ENCODE assay signal across 29 cellular contexts in the genomic region with DNA sequence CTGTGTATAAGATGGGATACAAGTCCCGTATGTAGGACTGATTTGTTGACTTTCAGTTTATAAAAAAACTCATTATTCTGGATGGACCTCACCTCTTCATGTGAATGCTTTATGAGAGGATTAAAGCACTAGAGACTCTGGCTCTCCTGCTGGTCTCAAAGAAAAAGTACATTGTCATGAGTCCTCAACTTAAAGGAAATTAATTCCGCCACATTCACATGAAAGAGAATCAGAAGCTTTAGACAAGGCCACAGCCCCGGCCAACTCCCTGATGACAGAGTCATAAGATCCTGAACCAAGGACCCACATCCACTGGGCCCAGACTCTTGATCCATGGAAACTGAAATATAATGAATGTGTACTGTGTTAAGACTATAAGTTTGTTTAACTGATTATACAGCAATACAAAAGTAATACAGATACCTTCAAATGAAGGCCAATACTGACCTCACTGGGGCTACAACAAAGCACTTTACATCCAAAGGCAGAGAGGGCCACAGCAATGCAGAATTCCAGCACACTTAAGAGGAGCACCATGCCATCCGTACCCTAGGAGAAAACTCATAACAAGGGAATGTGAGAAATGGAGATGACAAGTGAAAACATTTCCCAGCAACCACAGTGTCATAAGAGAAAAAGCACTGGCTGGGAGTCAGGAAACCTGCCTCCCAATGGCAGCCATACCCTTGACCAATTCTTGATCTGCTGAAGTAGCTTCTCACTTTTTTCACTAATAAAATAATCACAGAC. TPM values are rescaled to one million over a fixed set of nuclear protein-coding genes. Genes with fewer than 3 reads are reported as not detected.
"Had no signal": no experiment of that assay in that cellular context is flagged by ENCODE, and none has a peak within 500 bp of the region (broad histone marks: within the 10 kb centered on the region; RNA-seq: fewer than 3 reads in every experiment).

No MANE protein-coding gene starts in this region.

- H3K9ac ChIP-seq: parathyroid adenoma had no signal

- H3K4me1 Mint-ChIP-seq: activated naive CD8-positive, alpha-beta T cell treated with anti-CD3 and anti-CD28 coated beads, Interleukin-2, amount 10 ng/mL, durations not matched to agents 7 days and 5 days; nephron; stimulated activated effector memory CD8-positive, alpha-beta T cell treated with anti-CD3 and anti-CD28 coated beads, Interleukin-12 subunit alpha, Interleukin-12 subunit beta, amount 100 ng/mL, for 72 hours had no signal

- H3K36me3 Mint-ChIP-seq: activated naive CD8-positive, alpha-beta T cell treated with anti-CD3 and anti-CD28 coated beads, Interleukin-2, amount 10 ng/mL, durations not matched to agents 7 days and 5 days; stimulated activated effector memory CD8-positive, alpha-beta T cell treated with anti-CD3 and anti-CD28 coated beads, Interleukin-12 subunit alpha, Interleukin-12 subunit beta, amount 100 ng/mL, for 72 hours; WTC11 had no signal

- ATAC-seq: activated CD4-positive, alpha-beta T cell treated with anti-CD3 and anti-CD28 coated beads for 36 hours; activated T-cell treated with anti-CD3 and anti-CD28 coated beads, Interleukin-2, amount 50 U/mL, for 4 hours; gastrocnemius medialis; left ventricle myocardium superior; right lobe of liver; stimulated activated effector memory CD8-positive, alpha-beta T cell treated with anti-CD3 and anti-CD28 coated beads, Interleukin-12 subunit alpha, Interleukin-12 subunit beta, amount 100 ng/mL, for 72 hours; stimulated activated naive CD8-positive, alpha-beta T cell treated with anti-CD3 and anti-CD28 coated beads, Interleukin-15, amount 100 ng/mL, for 72 hours; WTC11 had no signal

- FAIRE-seq: endothelial cell of umbilical vein, small intestine had no signal

- H3K27me3 Mint-ChIP-seq: activated naive CD8-positive, alpha-beta T cell treated with anti-CD3 and anti-CD28 coated beads, Interleukin-2, amount 10 ng/mL, durations not matched to agents 7 days and 5 days had no signal

- H3K9me3 Mint-ChIP-seq: activated naive CD4-positive, alpha-beta T cell treated with anti-CD3 and anti-CD28 coated beads for 36 hours; activated naive CD8-positive, alpha-beta T cell treated with anti-CD3 and anti-CD28 coated beads, Interleukin-2, amount 10 ng/mL, durations not matched to agents 7 days and 5 days; activated T-cell treated with anti-CD3 and anti-CD28 coated beads, Interleukin-2, amount 50 U/mL, for 4 hours; nephron; stimulated activated effector memory CD8-positive, alpha-beta T cell treated with anti-CD3 and anti-CD28 coated beads, Interleukin-12 subunit alpha, Interleukin-12 subunit beta, amount 100 ng/mL, for 72 hours; stimulated activated naive CD8-positive, alpha-beta T cell treated with anti-CD3 and anti-CD28 coated beads, Interleukin-15, amount 100 ng/mL, for 72 hours had no signal

- H2AFZ ChIP-seq: parathyroid adenoma had no signal

- H3K4me1 ChIP-seq: esophagus muscularis mucosa, gastrocnemius medialis, parathyroid adenoma, right lobe of liver, tibial artery had no signal

- H3K4me3 Mint-ChIP-seq: activated CD4-positive, alpha-beta T cell treated with anti-CD3 and anti-CD28 coated beads for 36 hours; activated naive CD4-positive, alpha-beta T cell treated with anti-CD3 and anti-CD28 coated beads for 36 hours; activated naive CD8-positive, alpha-beta T cell treated with anti-CD3 and anti-CD28 coated beads, Interleukin-2, amount 10 ng/mL, durations not matched to agents 7 days and 5 days; activated T-cell treated with anti-CD3 and anti-CD28 coated beads, Interleukin-2, amount 50 U/mL, for 4 hours; nephron; stimulated activated effector memory CD8-positive, alpha-beta T cell treated with anti-CD3 and anti-CD28 coated beads, Interleukin-12 subunit alpha, Interleukin-12 subunit beta, amount 100 ng/mL, for 72 hours; stimulated activated naive CD8-positive, alpha-beta T cell treated with anti-CD3 and anti-CD28 coated beads, Interleukin-15, amount 100 ng/mL, for 72 hours; WTC11 had no signal

- H3K27me3 ChIP-seq: esophagus muscularis mucosa, gastrocnemius medialis, right lobe of liver, tibial artery had no signal

- H3K27ac Mint-ChIP-seq: activated CD4-positive, alpha-beta T cell treated with anti-CD3 and anti-CD28 coated beads for 36 hours; activated naive CD4-positive, alpha-beta T cell treated with anti-CD3 and anti-CD28 coated beads for 36 hours; activated naive CD8-positive, alpha-beta T cell treated with anti-CD3 and anti-CD28 coated beads, Interleukin-2, amount 10 ng/mL, durations not matched to agents 7 days and 5 days; activated T-helper 2 cell treated with anti-CD3 and anti-CD28 coated beads, Interferon-gamma antibody, Interleukin-2, Interleukin-4, amounts not matched to agents 10 μg/mL and 5 μg/mL and 100 μg/mL, durations not matched to agents 14 hours and 24 hours and 36 hours; nephron; stimulated activated effector memory CD8-positive, alpha-beta T cell treated with anti-CD3 and anti-CD28 coated beads, Interleukin-12 subunit alpha, Interleukin-12 subunit beta, amount 100 ng/mL, for 72 hours; WTC11 had no signal

- DNase-seq: activated CD4-positive, alpha-beta T cell treated with anti-CD3 and anti-CD28 coated beads for 36 hours; activated CD4-positive, alpha-beta T cell treated with anti-CD3 and anti-CD28 coated beads, Interleukin-2, amount 50 U/mL, for 4 hours; activated CD8-positive, alpha-beta memory T cell treated with anti-CD3 and anti-CD28 coated beads for 24 hours; activated CD8-positive, alpha-beta memory T cell treated with anti-CD3 and anti-CD28 coated beads, Interleukin-2, amount 50 U/mL, for 4 hours; activated naive CD4-positive, alpha-beta T cell treated with anti-CD3 and anti-CD28 coated beads for 36 hours; activated naive CD8-positive, alpha-beta T cell treated with anti-CD3 and anti-CD28 coated beads, Interleukin-2, amount 10 ng/mL, durations not matched to agents 7 days and 5 days; activated T-cell treated with anti-CD3 and anti-CD28 coated beads, Interleukin-2, amount 50 U/mL, for 4 hours; amniotic stem cell; dermis blood vessel endothelial cell; effector CD8-positive, alpha-beta T cell; gastrocnemius medialis; hippocampal formation; left ventricle myocardium superior; nucleus accumbens; right lobe of liver; small intestine; stimulated activated CD4-positive, alpha-beta T cell treated with anti-CD3 and anti-CD28 coated beads, Interleukin-2, amount 100 ng/mL, for 24 hours; stimulated activated naive CD8-positive, alpha-beta T cell treated with anti-CD3 and anti-CD28 coated beads, Interleukin-15, amount 100 ng/mL, for 72 hours; T-helper 9 cell; tibial artery had no signal

- H3K27ac ChIP-seq: esophagus muscularis mucosa, gastrocnemius medialis, parathyroid adenoma, right lobe of liver, tibial artery had no signal

- H3K4me3 ChIP-seq: esophagus muscularis mucosa, gastrocnemius medialis, right lobe of liver, tibial artery had no signal

- H3K9me3 ChIP-seq: esophagus muscularis mucosa, gastrocnemius medialis, right lobe of liver, tibial artery had no signal

- H3K79me2 ChIP-seq: parathyroid adenoma had no signal

- H3K36me3 ChIP-seq: esophagus muscularis mucosa, gastrocnemius medialis, right lobe of liver, tibial artery had no signal

RNA-seq across cellular contexts. Expression of a gene that starts 25.4 kb away (rescaled TPM):
- total RNA-seq: activated CD4-positive, alpha-beta T cell treated with anti-CD3 and anti-CD28 coated beads for 36 hours; activated naive CD4-positive, alpha-beta T cell treated with anti-CD3 and anti-CD28 coated beads for 36 hours; activated T-cell treated with anti-CD3 and anti-CD28 coated beads, Interleukin-2, amount 50 U/mL, for 4 hours; activated T-helper 2 cell treated with anti-CD3 and anti-CD28 coated beads, Interferon-gamma antibody, Interleukin-2, Interleukin-4, amounts not matched to agents 10 μg/mL and 5 μg/mL and 100 μg/mL, durations not matched to agents 14 hours and 24 hours and 36 hours; T-helper 1 cell treated with Interleukin-12 subunit alpha and Interleukin-12 subunit beta and Interleukin-4 antibody, amounts not matched to agents 30 ng/mL and 1 ng/mL, for 36 hours had no signal

RNA-seq across cellular contexts. Expression of a gene that starts 34.6 kb away (rescaled TPM):
- total RNA-seq: activated CD4-positive, alpha-beta T cell treated with anti-CD3 and anti-CD28 coated beads for 36 hours; activated naive CD4-positive, alpha-beta T cell treated with anti-CD3 and anti-CD28 coated beads for 36 hours; activated naive CD8-positive, alpha-beta T cell treated with anti-CD3 and anti-CD28 coated beads, Interleukin-2, amount 10 ng/mL, durations not matched to agents 7 days and 5 days; activated T-cell treated with anti-CD3 and anti-CD28 coated beads, Interleukin-2, amount 50 U/mL, for 4 hours; activated T-helper 2 cell treated with anti-CD3 and anti-CD28 coated beads, Interferon-gamma antibody, Interleukin-2, Interleukin-4, amounts not matched to agents 10 μg/mL and 5 μg/mL and 100 μg/mL, durations not matched to agents 14 hours and 24 hours and 36 hours; dermis blood vessel endothelial cell; endothelial cell of umbilical vein; pulmonary artery endothelial cell; T-helper 1 cell treated with Interleukin-12 subunit alpha and Interleukin-12 subunit beta and Interleukin-4 antibody, amounts not matched to agents 30 ng/mL and 1 ng/mL, for 36 hours; WTC11 had no signal
- polyA plus RNA-seq: endothelial cell of umbilical vein had no signal
